7 cellular contexts compared by ENCODE assay signal in genomic region chr1:120213606-120214005, GRCh38. TPM values are rescaled to one million over a fixed set of nuclear protein-coding genes. Genes with fewer than 3 reads are reported as not detected.
DNase-seq lines count a peak whose midpoint lies in the region; ATAC-seq and TF ChIP-seq lines count a peak whose summit lies in the region.
"Not testable (repeated sequence)": the region's sequence is repeated elsewhere in the genome, so short reads cannot be mapped to it uniquely, and the experiment has no call there.

No MANE protein-coding gene starts in this region.

- not testable (repeated sequence) for H3K4me2 ChIP-seq in GM23338

- ATAC-seq in GM23338 (peak; percentile 86), SK-N-SH treated with all-trans-retinoic acid at 6 μM for 48 hours (peak; percentile 86), left ventricle myocardium superior (peak; percentile 85), mucosa of descending colon (peak; percentile 74), gastrocnemius medialis (peak; percentile 94 to 96)
- peak; percentile 63 to 72 for ATAC-seq in activated T-cell treated with anti-CD3 and anti-CD28 coated beads, Interleukin-2, amount 50 U/mL, for 72 hours (replicated peaks in 1 of 2)
- ATAC-seq in effector memory CD8-positive, alpha-beta T cell (replicated peaks): peak; percentile 66

- H3K27me3 ChIP-seq in GM23338 (ENCODE audit: insufficient read depth); gastrocnemius medialis: not testable (repeated sequence)

- not testable (repeated sequence) for H3K9me3 ChIP-seq in mucosa of descending colon, gastrocnemius medialis

- not testable (repeated sequence) for H3K9me2 ChIP-seq in GM23338 (ENCODE audit: insufficient read depth)

- not testable (repeated sequence) for H3K4me3 Mint-ChIP-seq in GM23338; activated T-cell treated with anti-CD3 and anti-CD28 coated beads, Interleukin-2, amount 50 U/mL, for 72 hours; effector memory CD8-positive, alpha-beta T cell

- not testable (repeated sequence) for H3K36me3 ChIP-seq in GM23338 (ENCODE audit: insufficient read depth); mucosa of descending colon (ENCODE audit: low read depth); gastrocnemius medialis

- TF ChIP-seq CTCF in GM23338 (conservative IDR thresholded peaks at IDR 0.05; ENCODE audit: low read depth in 2 of 2); mucosa of descending colon (IDR thresholded peaks at IDR 0.05); gastrocnemius medialis (IDR thresholded peaks at IDR 0.05 in 4 of 5, conservative IDR thresholded peaks at IDR 0.05 in 1 of 5): not testable (repeated sequence)

- H2AFZ ChIP-seq in GM23338: not testable (repeated sequence)

- not testable (repeated sequence) for H3K9me3 Mint-ChIP-seq in GM23338; activated T-cell treated with anti-CD3 and anti-CD28 coated beads, Interleukin-2, amount 50 U/mL, for 72 hours; effector memory CD8-positive, alpha-beta T cell

- H3K4me1 Mint-ChIP-seq in GM23338; activated T-cell treated with anti-CD3 and anti-CD28 coated beads, Interleukin-2, amount 50 U/mL, for 72 hours (ENCODE audit: low read depth); effector memory CD8-positive, alpha-beta T cell (ENCODE audit: low read depth in 2 of 2): not testable (repeated sequence)

- not testable (repeated sequence) for DNase-seq in GM23338 (ENCODE audit: low spot score); activated T-cell treated with anti-CD3 and anti-CD28 coated beads, Interleukin-2, amount 50 U/mL, for 72 hours; effector memory CD8-positive, alpha-beta T cell; left ventricle myocardium superior; mucosa of descending colon; gastrocnemius medialis

- in situ Hi-C loops in gastrocnemius medialis (cut with MboI; ENCODE audit: low sequenced_read_pairs in 4 of 4): not testable (repeated sequence)

- not testable (repeated sequence) for H3K27ac ChIP-seq in GM23338 (ENCODE audit: low read depth); gastrocnemius medialis

- H3K36me3 Mint-ChIP-seq in GM23338 (ENCODE audit: low read depth); activated T-cell treated with anti-CD3 and anti-CD28 coated beads, Interleukin-2, amount 50 U/mL, for 72 hours (ENCODE audit: insufficient read depth in 2 of 2); effector memory CD8-positive, alpha-beta T cell (ENCODE audit: insufficient read depth): not testable (repeated sequence)

- not testable (repeated sequence) for H3K4me1 ChIP-seq in GM23338 (ENCODE audit: insufficient read depth); mucosa of descending colon (ENCODE audit: low read depth); gastrocnemius medialis

- H3K27ac Mint-ChIP-seq in GM23338; activated T-cell treated with anti-CD3 and anti-CD28 coated beads, Interleukin-2, amount 50 U/mL, for 72 hours; effector memory CD8-positive, alpha-beta T cell: not testable (repeated sequence)

- not testable (repeated sequence) for H3K4me3 ChIP-seq in GM23338, mucosa of descending colon, gastrocnemius medialis

- not testable (repeated sequence) for H3K27me3 Mint-ChIP-seq in GM23338 (ENCODE audit: insufficient read depth, low read depth, poor library complexity); activated T-cell treated with anti-CD3 and anti-CD28 coated beads, Interleukin-2, amount 50 U/mL, for 72 hours (ENCODE audit: low read depth); effector memory CD8-positive, alpha-beta T cell

- not testable (repeated sequence) for H3F3A ChIP-seq in GM23338 (replicated peaks; ENCODE audit: low read depth)

- intact Hi-C loops in left ventricle myocardium superior (cut with micrococcal nuclease); mucosa of descending colon (cut with DNase I, micrococcal nuclease); gastrocnemius medialis (cut with DNase I; ENCODE audit: low total_unique reads): not testable (repeated sequence)

- not testable (repeated sequence) for TF ChIP-seq POLR2A in gastrocnemius medialis (IDR thresholded peaks at IDR 0.05)

- not testable (repeated sequence) for H4K20me1 ChIP-seq in GM23338 (replicated peaks; ENCODE audit: insufficient read depth)

- H3K79me2 ChIP-seq in GM23338 (replicated peaks; ENCODE audit: insufficient read depth): not testable (repeated sequence)

RNA-seq across cellular contexts. Expression of gene SEC22B, which starts 37.3 kb away (rescaled TPM):
- total RNA-seq in GM23338 (2014; rRNA removed; shearing (Covaris generic)): 14.2 and 17.8 TPM in 2 replicates
- polyA plus RNA-seq in GM23338 (2016; fragmentation: Nextera tagmentation; extraction: Ambion mirVana): 16.6 and 17.6 TPM in 2 replicates
- 10 to 100 TPM; 16.8 to 21.2 TPM for total RNA-seq in activated T-cell treated with anti-CD3 and anti-CD28 coated beads, Interleukin-2, amount 50 U/mL, for 72 hours
- total RNA-seq in left ventricle myocardium superior (14.0 TPM), mucosa of descending colon (10 to 100 TPM; 25.0 to 29.2 (median 28.3) TPM), gastrocnemius medialis (10 to 100 TPM; 14.6 to 25.1 (median 21.5) TPM)
